In the genomic region with DNA sequence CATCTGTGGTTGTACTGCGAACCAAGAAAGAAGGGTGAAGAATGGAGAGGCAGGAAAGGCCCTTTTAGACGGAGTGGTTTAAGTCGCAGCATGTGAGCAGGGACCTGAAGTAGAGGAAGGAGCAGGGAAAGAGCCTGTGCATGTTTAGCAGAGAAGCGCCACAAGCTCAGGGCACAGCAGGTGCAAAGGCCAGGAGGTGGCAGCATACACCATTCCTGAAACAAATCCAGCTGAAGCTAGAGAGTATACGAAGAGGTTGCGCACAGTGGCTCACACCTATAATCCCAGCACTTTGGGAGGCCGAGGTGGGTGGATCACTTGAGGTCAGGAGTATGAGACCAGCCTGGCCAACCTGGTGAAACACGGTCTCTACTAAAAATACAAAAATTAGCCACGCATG, we compare ENCODE assay signal across 10 cellular contexts. TPM values are rescaled to one million over a fixed set of nuclear protein-coding genes. Genes with fewer than 3 reads are reported as not detected.
DNase-seq lines count a peak whose midpoint lies in the region; ATAC-seq, FAIRE-seq and TF ChIP-seq lines count a peak whose summit lies in the region.
"Had no signal": no experiment of that assay in that cellular context is flagged by ENCODE, and none has a peak within 500 bp of the region (broad histone marks: within the 10 kb centered on the region; RNA-seq: fewer than 3 reads in every experiment).

No MANE protein-coding gene starts in this region.

- DNase-seq in EH (ENCODE audit: low read depth) (peak; percentile 25), HuH-7 (ENCODE audit: low spot score) (peak; percentile 26), HepG2 (ENCODE audit: low spot score) (peak; percentile 18), LoVo (ENCODE audit: low spot score) (no peak)
- DNase-seq in activated CD8-positive, alpha-beta T cell treated with anti-CD3 and anti-CD28 coated beads, Interleukin-2, amount 10 ng/mL, durations not matched to agents 7 days and 5 days = peak; percentile 36

- no peaks in the 10 kb centered on the region for H3K4me1 ChIP-seq in HepG2 (ENCODE audit: insufficient read depth, low read length)
- H3K4me1 ChIP-seq: parathyroid adenoma had no signal

- TF ChIP-seq POLR2A in HepG2 (IDR thresholded peaks at IDR 0.05; ENCODE audit: insufficient read depth in 1 of 2, low read depth in 2 of 2, low read length in 2 of 2) = no peak

- intact Hi-C loops in HepG2 (cut with micrococcal nuclease; ENCODE audit: unreplicated experiment) = loop anchor here (1.0 to 5.0 kb wide), 2 partner anchors 57 to 340 kb away; no protein-coding TSS in a partner anchor

- no peaks in the 10 kb centered on the region for H3K36me3 ChIP-seq in HepG2 (replicated peaks in 1 of 2; ENCODE audit: control insufficient read depth in 1 of 2, insufficient read depth in 2 of 2, low read length in 2 of 2)

- POLR2A ChIA-PET in activated CD8-positive, alpha-beta T cell treated with anti-CD3 and anti-CD28 coated beads, Interleukin-2, amount 10 ng/mL, durations not matched to agents 7 days and 5 days (lab: Charles Lee) = no interaction called here
- POLR2A ChIA-PET in HepG2 (lab: Yijun Ruan, JAX) = no interaction called here

- in situ Hi-C loops in HepG2 (cut with HindIII; ENCODE audit: extremely low pct_ligation_motif_present, low pct_unique_long_range_greater_than_20kb) = no loop called here

- peak; percentile 30 for FAIRE-seq in HepG2 (lab: Jason Lieb, UNC)
- FAIRE-seq: TTC549 had no signal

- peak; percentile 73 for TF ChIP-seq CTCF in HepG2 (CRISPR knock-in tag; IDR thresholded peaks at IDR 0.05)

- H3K27ac Mint-ChIP-seq in activated CD8-positive, alpha-beta T cell treated with anti-CD3 and anti-CD28 coated beads, Interleukin-2, amount 10 ng/mL, durations not matched to agents 7 days and 5 days = no peak overlapping the region

- TF ChIP-seq RAD21 in HepG2 (CRISPR knock-in tag; IDR thresholded peaks at IDR 0.05) = no peak

- H3K27me3 ChIP-seq in HepG2 (ENCODE audit: control insufficient read depth in 1 of 2, insufficient read depth in 2 of 2, low read length in 2 of 2) = peaks cover 0 to 4% of the 10 kb centered on the region in 2 experiments; a peak in 1 of 5 replicates

- no peaks in the 10 kb centered on the region for H3K9me3 Mint-ChIP-seq in activated CD8-positive, alpha-beta T cell treated with anti-CD3 and anti-CD28 coated beads, Interleukin-2, amount 10 ng/mL, durations not matched to agents 7 days and 5 days (ENCODE audit: insufficient read depth)

- TF ChIP-seq EP300 in HepG2 (IDR thresholded peaks at IDR 0.05; ENCODE audit: low read depth in 2 of 2, low read length in 2 of 2) (no peak), HepG2 (CRISPR knock-in tag; IDR thresholded peaks at IDR 0.05; ENCODE audit: borderline replicate concordance) (no peak)

- H3K4me1 Mint-ChIP-seq in activated CD8-positive, alpha-beta T cell treated with anti-CD3 and anti-CD28 coated beads, Interleukin-2, amount 10 ng/mL, durations not matched to agents 7 days and 5 days (ENCODE audit: low read depth) = no peaks in the 10 kb centered on the region

- WGBS in HepG2 (ENCODE audit: low lambda C conversion rate) = 47% methylated on average over 9 of the region's 9 CpGs

- CTCF ChIA-PET in activated CD8-positive, alpha-beta T cell treated with anti-CD3 and anti-CD28 coated beads, Interleukin-2, amount 10 ng/mL, durations not matched to agents 7 days and 5 days (lab: Charles Lee) = interaction anchor here (2.1 kb wide), 1 partner anchor 57 kb away, joined by 7 read pairs; no protein-coding TSS in a partner anchor
- CTCF ChIA-PET in HepG2 (lab: Yijun Ruan, JAX; ENCODE audit: low intra/inter-chr PET ratio, low total read pairs) = interaction anchor here (1.5 kb wide), 1 partner anchor 57 kb away, joined by 6 read pairs; no protein-coding TSS in a partner anchor

- no peak overlapping the region for H3K4me2 ChIP-seq in HepG2 (ENCODE audit: low read depth, low read length)

- no peaks in the 10 kb centered on the region for H3K27me3 Mint-ChIP-seq in activated CD8-positive, alpha-beta T cell treated with anti-CD3 and anti-CD28 coated beads, Interleukin-2, amount 10 ng/mL, durations not matched to agents 7 days and 5 days (ENCODE audit: low read depth)

- no peak overlapping the region for H3K4me3 ChIP-seq in HepG2 (replicated peaks in 1 of 3; ENCODE audit: insufficient read depth in 1 of 3, low read depth in 2 of 3, low read length in 3 of 3)

- no peak for ATAC-seq in activated CD8-positive, alpha-beta T cell treated with anti-CD3 and anti-CD28 coated beads, Interleukin-2, amount 10 ng/mL, durations not matched to agents 7 days and 5 days
- ATAC-seq in HepG2 (peak; percentile 93), HG03469 (IDR thresholded peaks at IDR 0.05; ENCODE audit: unreplicated experiment) (no peak), HG03025 (IDR thresholded peaks at IDR 0.05; ENCODE audit: low FRiP score, unreplicated experiment) (no peak), GM21737 (IDR thresholded peaks at IDR 0.05; ENCODE audit: unreplicated experiment) (no peak)

- peaks cover 9% of the 10 kb centered on the region for H3K36me3 Mint-ChIP-seq in activated CD8-positive, alpha-beta T cell treated with anti-CD3 and anti-CD28 coated beads, Interleukin-2, amount 10 ng/mL, durations not matched to agents 7 days and 5 days (ENCODE audit: low read depth)

- H4K20me1 ChIP-seq in HepG2 (ENCODE audit: insufficient read depth, low read length) = no peaks in the 10 kb centered on the region

- H3K4me3 Mint-ChIP-seq in activated CD8-positive, alpha-beta T cell treated with anti-CD3 and anti-CD28 coated beads, Interleukin-2, amount 10 ng/mL, durations not matched to agents 7 days and 5 days = no peak overlapping the region

- H3K9me3 ChIP-seq in HepG2 (ENCODE audit: low read length) = no peaks in the 10 kb centered on the region

- no TSS peak for BruUV-seq in HepG2 (replicated peaks; lab: Mats Ljungman, UMichigan)

- no peak overlapping the region for H3K27ac ChIP-seq in HepG2 (ENCODE audit: extremely low read length, insufficient read depth, low read length)
- H3K27ac ChIP-seq: parathyroid adenoma had no signal

- H3K79me2 ChIP-seq in HepG2 (ENCODE audit: insufficient read depth, low read length) = no peaks in the 10 kb centered on the region
- H3K79me2 ChIP-seq: parathyroid adenoma had no signal

- no peak overlapping the region for H2AFZ ChIP-seq in HepG2 (ENCODE audit: low read length)
- H2AFZ ChIP-seq: parathyroid adenoma had no signal

- no peak overlapping the region for H3K9ac ChIP-seq in HepG2 (ENCODE audit: insufficient read depth, low read depth, low read length)
- H3K9ac ChIP-seq: parathyroid adenoma had no signal

TF ChIP-seq in HepG2, 621 proteins besides CTCF, POLR2A, EP300 and RAD21 (continues in another document):
- no peak for TF ChIP-seq TCF7 (IDR thresholded peaks at IDR 0.05; ENCODE audit: low read depth)
- peak; percentile 26 for TF ChIP-seq XRCC5 (optimal IDR thresholded peaks at IDR 0.05; ENCODE audit: low read length)
- peak; percentile 51; the same call in 1 of the 2 replicates for TF ChIP-seq ZNF7 (CRISPR knock-in tag; IDR thresholded peaks at IDR 0.05)

RNA-seq across cellular contexts. Expression of a gene that starts 49.9 kb away (rescaled TPM):
- 10 to 100 TPM; 24.2 to 25.7 TPM for total RNA-seq in activated CD8-positive, alpha-beta T cell treated with anti-CD3 and anti-CD28 coated beads, Interleukin-2, amount 10 ng/mL, durations not matched to agents 7 days and 5 days
- total RNA-seq in HepG2 (2016; rRNA removed; fragmentation: Illumina TruSeq; extraction: Trizol) = 3.7 and 4.5 TPM in 2 replicates
- 0.40 and 0.44 TPM in 2 replicates for total RNA-seq in HepG2 (2016; cell fraction: cytosol; rRNA removed; fragmentation: Illumina TruSeq; extraction: Trizol; ENCODE audit: low read depth)
- total RNA-seq in HepG2 (2016; cell fraction: insoluble cytoplasmic fraction; rRNA removed; fragmentation: Illumina TruSeq; extraction: Trizol) = 3.0 and 4.9 TPM in 2 replicates
- total RNA-seq in HepG2 (2016; cell fraction: membrane; rRNA removed; fragmentation: Illumina TruSeq; extraction: Trizol) = 0.96 and 1.1 TPM in 2 replicates
- total RNA-seq in HepG2 (2016; cell fraction: nucleus; rRNA removed; fragmentation: Illumina TruSeq; extraction: Trizol) = 5.6 and 6.5 TPM in 2 replicates
- 1.4 and 1.7 TPM in 2 replicates for polyA plus RNA-seq in HepG2 (2011; rRNA removed)
- polyA plus RNA-seq in HepG2 (2011; cell fraction: cytosol; rRNA removed) = 0.67 and 0.96 TPM in 2 replicates
- polyA plus RNA-seq in HepG2 (2011; cell fraction: nucleus; rRNA removed) = 1.9 and 2.0 TPM in 2 replicates
- 0.64 and 0.81 TPM in 2 replicates for polyA plus RNA-seq in HepG2 (2012)
- 0.03 and 0.05 TPM in 2 replicates for polyA plus RNA-seq in HepG2 (2016; cell fraction: cytosol; fragmentation: Illumina TruSeq; extraction: Trizol; ENCODE audit: low read depth)
- polyA plus RNA-seq in HepG2 (2016; cell fraction: insoluble cytoplasmic fraction; fragmentation: Illumina TruSeq; extraction: Trizol; ENCODE audit: low read depth) = 0.64 and 0.69 TPM in 2 replicates
- 0.07 and 0.10 TPM in 2 replicates for polyA plus RNA-seq in HepG2 (2016; cell fraction: membrane; fragmentation: Illumina TruSeq; extraction: Trizol; ENCODE audit: low read depth)
- polyA plus RNA-seq in HepG2 (2016; cell fraction: nucleus; fragmentation: Illumina TruSeq; extraction: Trizol; ENCODE audit: insufficient read depth, low read depth) = 1.3 TPM in 2 replicates
- 5.1 and 7.0 TPM in 2 replicates for polyA minus RNA-seq in HepG2 (2011; rRNA and poly(A)+ RNA removed; ENCODE audit: low replicate concordance)
- polyA minus RNA-seq in HepG2 (2011; cell fraction: cytosol; rRNA and poly(A)+ RNA removed) = 2.3 and 2.4 TPM in 2 replicates
- polyA minus RNA-seq in HepG2 (2011; cell fraction: nucleus; rRNA and poly(A)+ RNA removed) = 24.2 and 25.5 TPM in 2 replicates
